Comparison of ENCODE assay signal across 11 cellular contexts in genomic region chr10:93435061-93435491, GRCh38. TPM values are rescaled to one million over a fixed set of nuclear protein-coding genes. Genes with fewer than 3 reads are reported as not detected.
A peak's percentile ranks its signal among the peaks of the same experiment; 100 is the strongest.
DNase-seq lines count a peak whose midpoint lies in the region; ATAC-seq lines count a peak whose summit lies in the region.
"Had no signal": no experiment of that assay in that cellular context is flagged by ENCODE, and none has a peak within 500 bp of the region (broad histone marks: within the 10 kb centered on the region; RNA-seq: fewer than 3 reads in every experiment).

No MANE protein-coding gene starts in this region.

- peak overlapping the region; percentile 92 for H3K9ac ChIP-seq in GM23248

- ATAC-seq in HG03097 (IDR thresholded peaks at IDR 0.05; ENCODE audit: low FRiP score, unreplicated experiment) (no peak), GM19397 (IDR thresholded peaks at IDR 0.05; ENCODE audit: unreplicated experiment) (no peak)

- H2AFZ ChIP-seq in GM23248, result no peak overlapping the region

- H3K27ac ChIP-seq in GM23248 (peak overlapping the region; percentile 100), skin epidermis (peak overlapping the region in 18 of 21 experiments; percentile 2 to 99 (median 94))

- H3K9me3 ChIP-seq in GM23248 (ENCODE audit: low read depth), result no peaks in the 10 kb centered on the region

- peak overlapping the region; percentile 84 for H3K4me2 ChIP-seq in GM23248 (ENCODE audit: unreplicated experiment)

- peaks cover 58% of the 10 kb centered on the region for H3F3A ChIP-seq in GM23248 (ENCODE audit: insufficient read depth)

- H4K20me1 ChIP-seq in GM23248 (ENCODE audit: insufficient read depth), result no peaks in the 10 kb centered on the region

- no peaks in the 10 kb centered on the region for H3K27me3 ChIP-seq in GM23248 (replicated peaks; ENCODE audit: insufficient read depth)

- peaks cover 77% of the 10 kb centered on the region for H3K79me2 ChIP-seq in GM23248 (ENCODE audit: insufficient read depth)

- peaks cover 24% of the 10 kb centered on the region; the same call in 1 of the 2 replicates for H3K36me3 ChIP-seq in GM23248 (ENCODE audit: low read depth)

- no peaks in the 10 kb centered on the region for H3K9me2 ChIP-seq in GM23248 (ENCODE audit: insufficient read depth)

- H3K4me3 ChIP-seq in GM23248 (peak overlapping the region; percentile 27; the same call in 1 of the 2 replicates), skin epidermis (no peak overlapping the region)

- in situ Hi-C loops in GM23248 (cut with MboI) (no loop called here), T47D (cut with HindIII; ENCODE audit: low pct_unique_long_range_greater_than_20kb, low sequenced_read_pairs) (no loop called here)

- H3K4me1 ChIP-seq in GM23248 (ENCODE audit: insufficient read depth), result peaks cover 51% of the 10 kb centered on the region

- DNase-seq in GM23248 (no peak), T47D (ENCODE audit: low read depth in 1 of 2, low spot score in 1 of 2) (peak; percentile 37 to 99), iris pigment epithelial cell (ENCODE audit: low read depth) (peak; percentile 56), inferior parietal cortex (ENCODE audit: extremely low spot score) (no peak)
- DNase-seq in activated CD4-positive, alpha-beta T cell treated with anti-CD3 and anti-CD28 coated beads for 48 hours, result no peak
- DNase-seq: activated B cell treated with CpG ODN at 0.5 μM for 24 hours, C1 segment of cervical spinal cord, occipital lobe had no signal

- WGBS in GM23248 (ENCODE audit: low coverage in 1 of 2, low lambda C conversion rate in 2 of 2, missing lambda C conversion rate in 2 of 2), 2 experiments, result 32 to 36% methylated on average over 5 of the region's 5 CpGs

RNA-seq across cellular contexts. Expression of gene MYOF, which starts 47.1 kb away (rescaled TPM):
- 256 and 261 TPM in 2 replicates for total RNA-seq in GM23248 (2014; rRNA removed; shearing (Covaris generic))
- 93.0 and 101 TPM in 2 replicates for polyA plus RNA-seq in GM23248 (2016; fragmentation: Nextera tagmentation; extraction: Ambion mirVana)

Comparison
In these comparisons a context has a peak if more than half of its experiments do, and no peak if none do; other contexts are left out.
1. DNase-seq: peak in T47D (2 of 2) and iris pigment epithelial cell (single experiment); none in GM23248 (single experiment), activated CD4-positive, alpha-beta T cell treated with anti-CD3 and anti-CD28 coated beads for 48 hours (single experiment) and inferior parietal cortex (single experiment).